8 cellular contexts compared by ENCODE assay signal in genomic region chr2:234425923-234426603, GRCh38.
DNase-seq lines count a peak whose midpoint lies in the region; ATAC-seq and TF ChIP-seq lines count a peak whose summit lies in the region.

No MANE protein-coding gene starts in this region.

- no peak for TF ChIP-seq RAD21 in HCT116 (IDR thresholded peaks at IDR 0.05; ENCODE audit: low read depth)

- POLR2A ChIA-PET in HCT116 (lab: Charles Lee) (no interaction called here), HEK293T (lab: Yijun Ruan, JAX) (no interaction called here)

- H3K27ac ChIP-seq in HCT116 (ENCODE audit: low read depth, low read length): no peak overlapping the region

- no peaks in the 10 kb centered on the region for H4K20me1 ChIP-seq in HCT116 (ENCODE audit: insufficient read depth)

- no peak for ATAC-seq in HCT116
- peak; percentile 59 to 73 for ATAC-seq in activated naive CD4-positive, alpha-beta T cell treated with anti-CD3 and anti-CD28 coated beads, Interleukin-2, amount 50 U/mL, for 72 hours

- H3K4me2 ChIP-seq in HCT116 (ENCODE audit: low read length): peak overlapping the region; percentile 39

- BruUV-seq in HCT116 (replicated peaks; lab: Mats Ljungman, UMichigan): no TSS peak

- CTCF ChIA-PET in HCT116 (lab: Charles Lee) (no interaction called here), HEK293T (lab: Yijun Ruan, JAX) (no interaction called here)

- RAD21 ChIA-PET in HCT116 (lab: Charles Lee; ENCODE audit: low non-redundant PET in 1 of 2, low total read pairs in 2 of 2, uncharacterized antibody in 2 of 2, unreplicated experiment in 2 of 2): no interaction called here

- no peaks in the 10 kb centered on the region for H3K36me3 ChIP-seq in GM06990 (ENCODE audit: control insufficient read depth, insufficient read depth, low read length)
- no peaks in the 10 kb centered on the region for H3K36me3 ChIP-seq in HCT116 (ENCODE audit: control insufficient read depth in 1 of 2, insufficient read depth in 2 of 2, low read length in 2 of 2)

- no peak overlapping the region for H3K9ac ChIP-seq in HCT116 (ENCODE audit: low read length)

- H3K27me3 ChIP-seq in GM06990 (replicated peaks; ENCODE audit: control insufficient read depth, insufficient read depth, low read length): no peaks in the 10 kb centered on the region
- H3K27me3 ChIP-seq in HCT116 (ENCODE audit: insufficient read depth, low read length): no peaks in the 10 kb centered on the region

- no peaks in the 10 kb centered on the region for H3K9me3 Mint-ChIP-seq in activated naive CD4-positive, alpha-beta T cell treated with anti-CD3 and anti-CD28 coated beads, Interleukin-2, amount 50 U/mL, for 72 hours

- no peak for TF ChIP-seq POLR2A in HCT116 (IDR thresholded peaks at IDR 0.05; ENCODE audit: borderline replicate concordance, extremely low read depth, insufficient read depth, insufficient read length)

- H3K4me3 ChIP-seq in GM06990 (replicated peaks; ENCODE audit: low read depth, low read length) (no peak overlapping the region), HCT116 (replicated peaks in 1 of 2; ENCODE audit: low read depth in 1 of 2, low read length in 2 of 2) (no peak overlapping the region)

- no peaks in the 10 kb centered on the region for H3K79me2 ChIP-seq in HCT116 (ENCODE audit: insufficient read depth, low read length)

- TF ChIP-seq CTCF in GM06990 (IDR thresholded peaks at IDR 0.05; ENCODE audit: insufficient read depth, low read length, poor library complexity, severe bottlenecking) (no peak), HCT116 (IDR thresholded peaks at IDR 0.05 in 2 of 3, conservative IDR thresholded peaks at IDR 0.05 in 1 of 3; ENCODE audit: borderline replicate concordance in 1 of 3, insufficient read depth in 1 of 3, low read depth in 2 of 3, low read length in 2 of 3) (no peak)

- peak overlapping the region; percentile 93 to 97 for H3K27ac Mint-ChIP-seq in activated naive CD4-positive, alpha-beta T cell treated with anti-CD3 and anti-CD28 coated beads, Interleukin-2, amount 50 U/mL, for 72 hours

- intact Hi-C loops in HCT116 (cut with micrococcal nuclease): loop anchor here (10.0 kb wide), 1 partner anchor 291 kb away; no protein-coding TSS in a partner anchor
- intact Hi-C loops in posterior cingulate gyrus (cut with DNase I): no loop called here

- H3K9me2 ChIP-seq in HCT116 (ENCODE audit: insufficient read depth): no peaks in the 10 kb centered on the region

- no peaks in the 10 kb centered on the region for H3K9me3 ChIP-seq in HCT116 (ENCODE audit: control insufficient read depth in 1 of 2, insufficient read depth in 1 of 2, low read depth in 1 of 2, low read length in 2 of 2)

- H3K4me1 ChIP-seq in HCT116 (ENCODE audit: control insufficient read depth in 1 of 2, insufficient read depth in 2 of 2, low read length in 2 of 2): peaks cover 22 to 60% of the 10 kb centered on the region in 2 experiments

- DNase-seq in GM06990 (ENCODE audit: extremely low read depth, insufficient read length) (peak; percentile 54), HCT116 (ENCODE audit: low read depth, low spot score) (no peak), NOMO-1 treated with dmso at 0.1 percent for 144 hours (lab: John Stamatoyannopoulos, UW; ENCODE audit: unreplicated experiment) (peak; percentile 67), NCI-H1417 treated with DMSO at 0.1 percent for 48 hours (lab: John Stamatoyannopoulos, UW) (no peak), HEK293T (ENCODE audit: extremely low spot score) (no peak), posterior cingulate gyrus (no peak)
- peak in 1 of 2 donors; percentile 70 for DNase-seq in activated naive CD4-positive, alpha-beta T cell treated with anti-CD3 and anti-CD28 coated beads, Interleukin-2, amount 50 U/mL, for 72 hours (ENCODE audit: low spot score in 2 of 2)
- DNase-seq in stimulated activated CD4-positive, alpha-beta T cell treated with anti-CD3 and anti-CD28 coated beads, TNF-alpha, amount 100 ng/mL, for 4 hours (ENCODE audit: low read depth in 3 of 3): peak in 2 of 3 experiments; percentile 42 to 50

- H3K36me3 Mint-ChIP-seq in activated naive CD4-positive, alpha-beta T cell treated with anti-CD3 and anti-CD28 coated beads, Interleukin-2, amount 50 U/mL, for 72 hours: peaks cover 0 to 13% of the 10 kb centered on the region in 2 donors

- no peak overlapping the region for H2AFZ ChIP-seq in HCT116 (ENCODE audit: low read depth, low read length, poor library complexity, severe bottlenecking)

TF ChIP-seq in HCT116, 20 proteins besides CTCF, POLR2A, EP300 and RAD21:
- TF ChIP-seq, protein P1, sequence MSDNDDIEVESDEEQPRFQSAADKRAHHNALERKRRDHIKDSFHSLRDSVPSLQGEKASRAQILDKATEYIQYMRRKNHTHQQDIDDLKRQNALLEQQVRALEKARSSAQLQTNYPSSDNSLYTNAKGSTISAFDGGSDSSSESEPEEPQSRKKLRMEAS (IDR thresholded peaks at IDR 0.05): no peak
- no peak for TF ChIP-seq CEBPB (IDR thresholded peaks at IDR 0.05; ENCODE audit: low read depth)
- no peak for TF ChIP-seq EZH2 (IDR thresholded peaks at IDR 0.05)
- no peak for TF ChIP-seq CBX3 (IDR thresholded peaks at IDR 0.05; ENCODE audit: low read depth)
- TF ChIP-seq SP1 (IDR thresholded peaks at IDR 0.05; ENCODE audit: low read depth): no peak
- TF ChIP-seq SRF (IDR thresholded peaks at IDR 0.05; ENCODE audit: low read depth): no peak
- no peak for TF ChIP-seq SIN3A (IDR thresholded peaks at IDR 0.05; ENCODE audit: low read depth)
- no peak for TF ChIP-seq ZNF274 (IDR thresholded peaks at IDR 0.05; ENCODE audit: low read depth, low read length)

TF ChIP-seq in HEK293T, 16 proteins besides CTCF, POLR2A, EP300 and RAD21:
- TF ChIP-seq ARNT (IDR thresholded peaks at IDR 0.05) (no peak), PKNOX1 (IDR thresholded peaks at IDR 0.05) (no peak), ZNF384 (IDR thresholded peaks at IDR 0.05) (no peak), ELF4 (IDR thresholded peaks at IDR 0.05) (no peak), L3MBTL2 (conservative IDR thresholded peaks at IDR 0.05) (no peak), FOXM1 (IDR thresholded peaks at IDR 0.05; ENCODE audit: borderline replicate concordance) (no peak), CTBP1 (IDR thresholded peaks at IDR 0.05; ENCODE audit: borderline replicate concordance) (no peak), FOXA1 (IDR thresholded peaks at IDR 0.05) (no peak), BHLHE40 (IDR thresholded peaks at IDR 0.05; ENCODE audit: borderline replicate concordance) (no peak), SUZ12 (IDR thresholded peaks at IDR 0.05) (no peak), LEF1 (IDR thresholded peaks at IDR 0.05; ENCODE audit: borderline replicate concordance) (no peak), TARDBP (IDR thresholded peaks at IDR 0.05) (no peak), SP1 (IDR thresholded peaks at IDR 0.05) (no peak)

Comparison
In these comparisons a context has a peak if more than half of its experiments do, and no peak if none do; other contexts are left out.
1. DNase-seq: peak in GM06990 (single experiment), NOMO-1 treated with dmso at 0.1 percent for 144 hours (single experiment) and stimulated activated CD4-positive, alpha-beta T cell treated with anti-CD3 and anti-CD28 coated beads, TNF-alpha, amount 100 ng/mL, for 4 hours (2 of 3); none in HCT116 (single experiment), NCI-H1417 treated with DMSO at 0.1 percent for 48 hours (single experiment), HEK293T (single experiment) and posterior cingulate gyrus (0 of 10).